ENCODE assay signal across 17 cellular contexts in the genomic region with DNA sequence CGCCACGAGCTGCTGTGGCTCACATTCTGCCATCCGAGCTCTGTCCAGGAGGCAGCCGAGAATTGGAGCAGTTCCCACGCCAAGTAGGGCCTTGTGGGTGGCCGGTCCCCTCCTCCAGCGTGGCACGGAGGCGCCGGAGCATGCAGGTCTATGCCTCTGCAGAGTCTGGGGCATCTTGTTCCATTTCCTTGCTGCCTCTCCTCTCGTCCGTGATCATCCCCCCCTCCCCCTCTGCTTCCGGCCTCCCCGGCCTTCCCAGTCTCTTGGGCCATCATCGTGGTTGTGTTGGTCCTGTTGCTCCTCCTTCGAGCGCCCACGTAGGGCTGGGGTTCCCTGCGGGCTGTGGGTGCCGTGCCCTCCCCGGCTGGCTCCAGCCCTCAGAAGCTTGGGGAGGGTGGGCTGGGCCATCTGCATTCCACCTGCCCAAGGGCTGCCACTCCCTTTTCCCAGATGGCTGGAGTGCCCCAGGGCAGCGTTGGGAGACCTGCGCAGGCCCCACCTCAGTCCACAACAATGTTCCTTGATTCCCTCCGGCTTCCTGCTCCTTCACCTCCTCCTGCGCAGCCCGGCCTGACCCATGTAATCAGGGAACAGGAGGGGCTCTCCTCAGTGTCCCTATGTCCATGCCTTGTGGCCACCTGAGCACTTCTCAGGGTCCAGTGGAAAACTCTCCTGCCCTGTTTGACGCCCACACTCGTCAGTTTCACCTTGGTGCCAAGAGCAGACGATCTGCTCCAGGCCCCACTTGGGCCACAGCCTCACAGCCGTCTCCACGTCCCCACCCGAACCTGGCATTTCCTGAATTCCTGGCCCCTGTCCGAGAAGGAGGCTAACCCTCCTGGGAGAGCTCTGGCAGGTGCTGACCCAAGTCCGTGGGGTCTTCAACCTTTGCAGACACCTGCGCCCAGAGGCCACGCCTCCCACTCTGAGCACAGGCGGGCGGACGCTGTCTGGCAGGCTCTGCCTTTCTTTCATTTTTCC. TPM values are rescaled to one million over a fixed set of nuclear protein-coding genes. Genes with fewer than 3 reads are reported as not detected.
DNase-seq lines count a peak whose midpoint lies in the region; FAIRE-seq and TF ChIP-seq lines count a peak whose summit lies in the region.
"Had no signal": no experiment of that assay in that cellular context is flagged by ENCODE, and none has a peak within 500 bp of the region (broad histone marks: within the 10 kb centered on the region; RNA-seq: fewer than 3 reads in every experiment).

No MANE protein-coding gene starts in this region.

- in situ Hi-C loops in mammary epithelial cell (cut with MboI; ENCODE audit: low sequenced_read_pairs in 2 of 2) = no loop called here

- H3K27me3 Mint-ChIP-seq in activated naive CD8-positive, alpha-beta T cell treated with anti-CD3 and anti-CD28 coated beads for 36 hours = no peaks in the 10 kb centered on the region
- H3K27me3 Mint-ChIP-seq: activated CD4-positive, alpha-beta T cell treated with anti-CD3 and anti-CD28 coated beads for 36 hours had no signal

- H3K4me2 ChIP-seq in mammary epithelial cell (ENCODE audit: insufficient read depth, low read depth, low read length) = no peak overlapping the region
- H3K4me2 ChIP-seq: SK-N-SH had no signal

- no peak overlapping the region for H2AFZ ChIP-seq in mammary epithelial cell (ENCODE audit: low read depth, low read length)

- dilution Hi-C loops in mammary epithelial cell (cut with HindIII; ENCODE audit: low sequenced_read_pairs) = no loop called here

- CTCF ChIA-PET in mammary epithelial cell (lab: Charles Lee; ENCODE audit: low non-redundant PET) = no interaction called here

- TF ChIP-seq CTCF in mammary epithelial cell (conservative IDR thresholded peaks at IDR 0.05 in 1 of 2, IDR thresholded peaks at IDR 0.05 in 1 of 2; ENCODE audit: extremely low read depth in 1 of 2, insufficient read depth in 1 of 2, low read depth in 1 of 2, low read length in 2 of 2) = no peak
- TF ChIP-seq CTCF in stomach (IDR thresholded peaks at IDR 0.05) = no peak

- no TSS peak for BruUV-seq in mammary epithelial cell (replicated peaks; lab: Mats Ljungman, UMichigan)

- WGBS in mammary epithelial cell (ENCODE audit: low coverage, missing lambda C conversion rate) = 69% methylated on average over 27 of the region's 39 CpGs
- 43 to 62% (median 55%) methylated on average over 35 to 39 of the region's 39 CpGs for WGBS in stomach, 5 donors

- H4K20me1 ChIP-seq in mammary epithelial cell (ENCODE audit: insufficient read depth, low read length) = no peaks in the 10 kb centered on the region

- H3K9me3 ChIP-seq in mammary epithelial cell (replicated peaks; ENCODE audit: insufficient read depth, low read length) (no peaks in the 10 kb centered on the region), stomach (no peaks in the 10 kb centered on the region)
- H3K9me3 ChIP-seq: ovary, SK-N-SH had no signal

- no peak for TF ChIP-seq POLR2A in stomach (IDR thresholded peaks at IDR 0.05)

- TF ChIP-seq EP300 in stomach (IDR thresholded peaks at IDR 0.05) = no peak

- H3K9me3 Mint-ChIP-seq in activated naive CD8-positive, alpha-beta T cell treated with anti-CD3 and anti-CD28 coated beads for 36 hours = no peaks in the 10 kb centered on the region

- no peak for FAIRE-seq in HTR-8/SVneo (lab: Jason Lieb, UNC)

- DNase-seq in LoVo (ENCODE audit: low spot score) = peak; percentile 73
- peak; percentile 51 for DNase-seq in mammary epithelial cell
- DNase-seq in stomach = peak; percentile 73
- DNase-seq in ecto neural progenitor cell (ENCODE audit: low spot score) = no peak
- DNase-seq in HTR-8/SVneo (ENCODE audit: insufficient read length, low spot score) = no peak
- no peak for DNase-seq in activated naive CD8-positive, alpha-beta T cell treated with anti-CD3 and anti-CD28 coated beads for 36 hours
- no peak for DNase-seq in activated CD4-positive, alpha-beta T cell treated with anti-CD3 and anti-CD28 coated beads for 4 hours
- DNase-seq: activated CD4-positive, alpha-beta T cell treated with anti-CD3 and anti-CD28 coated beads for 36 hours; activated effector memory CD4-positive, alpha-beta T cell treated with anti-CD3 and anti-CD28 coated beads, Interleukin-2, amount 50 U/mL, for 16 hours; amniotic stem cell; NCI-H1436; NCI-H82; ovary; SK-N-SH; stimulated activated CD4-positive, alpha-beta T cell treated with anti-CD3 and anti-CD28 coated beads, Interleukin-2, amount 100 ng/mL, for 48 hours; T1000 had no signal

- no peak overlapping the region for H3K9ac ChIP-seq in mammary epithelial cell (ENCODE audit: insufficient read depth, low read length)
- H3K9ac ChIP-seq: SK-N-SH had no signal

- H3K36me3 ChIP-seq in mammary epithelial cell (ENCODE audit: insufficient read depth, low read length) (peaks cover 6% of the 10 kb centered on the region), stomach (peaks cover 0 to 48% (median 22%) of the 10 kb centered on the region in 4 donors)
- H3K36me3 ChIP-seq: ovary had no signal

- H3K36me3 Mint-ChIP-seq in activated naive CD8-positive, alpha-beta T cell treated with anti-CD3 and anti-CD28 coated beads for 36 hours = peaks cover 2% of the 10 kb centered on the region

- H3K79me2 ChIP-seq in mammary epithelial cell (ENCODE audit: insufficient read depth, low read length) = peaks cover 83% of the 10 kb centered on the region

- peaks cover 8% of the 10 kb centered on the region for H3K4me1 ChIP-seq in mammary epithelial cell (ENCODE audit: insufficient read depth, low read length)
- peaks cover 31 to 77% (median 63%) of the 10 kb centered on the region in 4 donors for H3K4me1 ChIP-seq in stomach

- intact Hi-C loops in mammary epithelial cell (cut with micrococcal nuclease) = no loop called here
- intact Hi-C loops in stomach (cut with DNase I; ENCODE audit: low total_unique reads) = no loop called here

- H3K27ac ChIP-seq in mammary epithelial cell (ENCODE audit: insufficient read depth, low read depth, low read length) = no peak overlapping the region
- H3K27ac ChIP-seq in layer of hippocampus (ENCODE audit: low read depth, low read length) = peak overlapping the region; percentile 57
- H3K27ac ChIP-seq in stomach = peak overlapping the region; percentile 71 to 78 (median 76)
- H3K27ac ChIP-seq: ovary had no signal

- H3K27me3 ChIP-seq in mammary epithelial cell (ENCODE audit: insufficient read depth, low read length) = no peaks in the 10 kb centered on the region
- H3K27me3 ChIP-seq in layer of hippocampus (ENCODE audit: control insufficient read depth, insufficient read depth, low read length) = no peaks in the 10 kb centered on the region
- no peaks in the 10 kb centered on the region for H3K27me3 ChIP-seq in stomach
- H3K27me3 ChIP-seq: ovary had no signal

- H3K4me3 ChIP-seq in mammary epithelial cell (replicated peaks in 1 of 3; ENCODE audit: insufficient read depth in 1 of 3, low read depth in 2 of 3, low read length in 3 of 3) (no peak overlapping the region), stomach (no peak overlapping the region)
- H3K4me3 ChIP-seq: ovary had no signal

- H3K4me3 Mint-ChIP-seq in activated naive CD8-positive, alpha-beta T cell treated with anti-CD3 and anti-CD28 coated beads for 36 hours = no peak overlapping the region
- H3K4me3 Mint-ChIP-seq: activated CD4-positive, alpha-beta T cell treated with anti-CD3 and anti-CD28 coated beads for 36 hours had no signal

- no peaks in the 10 kb centered on the region for H3K4me1 Mint-ChIP-seq in activated naive CD8-positive, alpha-beta T cell treated with anti-CD3 and anti-CD28 coated beads for 36 hours
- H3K4me1 Mint-ChIP-seq: activated CD4-positive, alpha-beta T cell treated with anti-CD3 and anti-CD28 coated beads for 36 hours had no signal

- no peak overlapping the region for H3K27ac Mint-ChIP-seq in activated naive CD8-positive, alpha-beta T cell treated with anti-CD3 and anti-CD28 coated beads for 36 hours
- H3K27ac Mint-ChIP-seq: activated CD4-positive, alpha-beta T cell treated with anti-CD3 and anti-CD28 coated beads for 36 hours had no signal

RNA-seq across cellular contexts. Expression of gene BAIAP2, which starts 37.1 kb away (rescaled TPM):
- total RNA-seq in mammary epithelial cell (100 to 1,000 TPM in 1 of 2 donors, 10 to 100 TPM in 1; 30.8 to 114 TPM), stomach (100 to 1,000 TPM in 2 of 5 donors, 10 to 100 TPM in 3; 21.1 to 263 (median 96.9) TPM)
- polyA plus RNA-seq in mammary epithelial cell (40.7 TPM), stomach (10 to 100 TPM; 37.5 to 66.1 (median 46.6) TPM)
- polyA minus RNA-seq in mammary epithelial cell = 24.5 TPM
- 10 to 100 TPM in 1 of 2 experiments, 1 to 10 TPM in 1; 7.7 to 10.0 TPM for total RNA-seq in activated naive CD8-positive, alpha-beta T cell treated with anti-CD3 and anti-CD28 coated beads for 36 hours

Comparison
In these comparisons a context has a peak if more than half of its experiments do, and no peak if none do; other contexts are left out.
1. DNase-seq: peak in LoVo (single experiment), mammary epithelial cell (single experiment) and stomach (single experiment); none in ecto neural progenitor cell (single experiment), HTR-8/SVneo (single experiment), activated naive CD8-positive, alpha-beta T cell treated with anti-CD3 and anti-CD28 coated beads for 36 hours (single experiment) and activated CD4-positive, alpha-beta T cell treated with anti-CD3 and anti-CD28 coated beads for 4 hours (0 of 2).